In genomic region chr5:116557669-116558271, GRCh38 we compare ENCODE assay signal across 8 cellular contexts. TPM values are rescaled to one million over a fixed set of nuclear protein-coding genes. Genes with fewer than 3 reads are reported as not detected.
A peak's percentile ranks its signal among the peaks of the same experiment; 100 is the strongest.
DNase-seq lines count a peak whose midpoint lies in the region; ATAC-seq and TF ChIP-seq lines count a peak whose summit lies in the region.

No MANE protein-coding gene starts in this region.

- no peak overlapping the region for H2AK9ac ChIP-seq in IMR-90 (replicated peaks; ENCODE audit: low read depth, low read length, poor library complexity)

- no peak overlapping the region for H3K14ac ChIP-seq in IMR-90 (replicated peaks; ENCODE audit: low read depth, low read length)

- H3K9me1 ChIP-seq in IMR-90 (ENCODE audit: insufficient read depth, low read length), result no peaks in the 10 kb centered on the region

- H3K4me2 ChIP-seq in IMR-90 (ENCODE audit: low read depth, low read length), result no peak overlapping the region

- no peak overlapping the region for H2AK5ac ChIP-seq in IMR-90 (ENCODE audit: low read depth, low read length)

- no peak overlapping the region for H3K56ac ChIP-seq in IMR-90 (ENCODE audit: extremely low read depth, insufficient read depth, low read length)

- H2BK120ac ChIP-seq in IMR-90 (ENCODE audit: low read depth, low read length), result no peak overlapping the region

- H2BK20ac ChIP-seq in IMR-90 (ENCODE audit: low read depth, low read length), result no peak overlapping the region

- no peaks in the 10 kb centered on the region for H4K20me1 ChIP-seq in IMR-90 (ENCODE audit: insufficient read depth, low read length)

- peak; percentile 58 for TF ChIP-seq CTCF in GM12874 (IDR thresholded peaks at IDR 0.05; ENCODE audit: insufficient read depth, low read depth, low read length)
- TF ChIP-seq CTCF in IMR-90 (conservative IDR thresholded peaks at IDR 0.05; ENCODE audit: low read depth, low read length), result peak; percentile 45
- TF ChIP-seq CTCF in brain microvascular endothelial cell (IDR thresholded peaks at IDR 0.05; ENCODE audit: low read depth, low read length, missing control alignments), result peak; percentile 71

- TF ChIP-seq POLR2A in IMR-90 (IDR thresholded peaks at IDR 0.05; ENCODE audit: low read depth, low read length), result no peak

- CTCF ChIA-PET in IMR-90 (lab: Yijun Ruan, JAX), result interaction anchor here (0.8 to 1.2 kb wide), 3 partner anchors 22 to 420 kb away, joined by 3 read pairs; no protein-coding TSS in a partner anchor

- H3K4me3 ChIP-seq in IMR-90 (ENCODE audit: insufficient read depth, low read depth, low read length) (no peak overlapping the region), brain microvascular endothelial cell (ENCODE audit: low read depth, low read length) (no peak overlapping the region)

- H2BK5ac ChIP-seq in IMR-90 (ENCODE audit: low read depth, low read length, poor library complexity, severe bottlenecking), result no peak overlapping the region

- dilution Hi-C loops in IMR-90 (cut with HindIII; ENCODE audit: low sequenced_read_pairs, unreplicated experiment), result no loop called here

- intact Hi-C loops in IMR-90 (cut with micrococcal nuclease), result loop anchor here (2.0 kb wide), 1 partner anchor 419 kb away; no protein-coding TSS in a partner anchor

- no peak overlapping the region for H4K91ac ChIP-seq in IMR-90 (ENCODE audit: insufficient read depth, low read depth, low read length)

- in situ Hi-C loops in IMR-90 (cut with MboI; ENCODE audit: low sequenced_read_pairs), result no loop called here
- in situ Hi-C loops in brain microvascular endothelial cell (cut with HindIII; ENCODE audit: low pct_ligation_motif_present, low sequenced_read_pairs), result no loop called here

- H3K4ac ChIP-seq in IMR-90 (ENCODE audit: low read depth, low read length), result no peak overlapping the region

- DNase-seq in IMR-90 (peak; percentile 8), brain microvascular endothelial cell (no peak), myocyte (ENCODE audit: low read depth) (peak; percentile 13), HK-2 (ENCODE audit: unreplicated experiment) (no peak)
- DNase-seq in effector CD4-positive, alpha-beta T cell, result no peak

- no peak overlapping the region for H4K5ac ChIP-seq in IMR-90 (ENCODE audit: low read depth, low read length)

- H3K79me1 ChIP-seq in IMR-90 (ENCODE audit: low read depth in 1 of 2, low read length in 2 of 2), result no peaks in the 10 kb centered on the region

- no peak overlapping the region for H2BK15ac ChIP-seq in IMR-90 (ENCODE audit: low read depth, low read length)

- no peak overlapping the region for H3K27ac ChIP-seq in IMR-90 (ENCODE audit: insufficient read depth, low read length)
- H3K27ac ChIP-seq in brain microvascular endothelial cell, result no peak overlapping the region

- H3K4me1 ChIP-seq in IMR-90 (ENCODE audit: control insufficient read depth, insufficient read depth, low read length), result no peaks in the 10 kb centered on the region

- no CpG with 5 or more reads among the region's 5 CpGs for WGBS in IMR-90 (ENCODE audit: extremely low coverage in 2 of 2, insufficient read length in 1 of 2), 2 experiments

- no peaks in the 10 kb centered on the region for H3K9me3 ChIP-seq in IMR-90 (ENCODE audit: control insufficient read depth, insufficient read depth, low read length)

- H2AFZ ChIP-seq in IMR-90 (replicated peaks; ENCODE audit: low read length, poor library complexity), result no peak overlapping the region

- H3K36me3 ChIP-seq in IMR-90 (ENCODE audit: control insufficient read depth, insufficient read depth, low read length), result no peaks in the 10 kb centered on the region
- H3K36me3 ChIP-seq in brain microvascular endothelial cell (replicated peaks), result no peaks in the 10 kb centered on the region

- POLR2A ChIA-PET in IMR-90 (lab: Charles Lee; ENCODE audit: unreplicated experiment), result no interaction called here

- no TSS peak for BruUV-seq in IMR-90 (replicated peaks; lab: Mats Ljungman, UMichigan)

- no peak overlapping the region for H4K8ac ChIP-seq in IMR-90 (ENCODE audit: low read depth in 2 of 2, low read length in 2 of 2)

- no peak overlapping the region for H3K18ac ChIP-seq in IMR-90 (ENCODE audit: low read depth, low read length)

- ATAC-seq in IMR-90 (ENCODE audit: low read depth) (peak; percentile 54; the same call in 1 of the 2 replicates), HG03108 (IDR thresholded peaks at IDR 0.05; ENCODE audit: unreplicated experiment) (no peak), HG03342 (IDR thresholded peaks at IDR 0.05; ENCODE audit: unreplicated experiment) (no peak)

- H3K9ac ChIP-seq in IMR-90 (ENCODE audit: low read depth, low read length), result no peak overlapping the region

- no peak overlapping the region for H3K23ac ChIP-seq in IMR-90 (ENCODE audit: low read depth, low read length)

- TF ChIP-seq RAD21 in IMR-90 (IDR thresholded peaks at IDR 0.05; ENCODE audit: low read length), result peak; percentile 30; the same call in 1 of the 2 replicates

- no peaks in the 10 kb centered on the region for H3K27me3 ChIP-seq in IMR-90 (ENCODE audit: control insufficient read depth, insufficient read depth, low read length)
- H3K27me3 ChIP-seq in brain microvascular endothelial cell (replicated peaks), result no peaks in the 10 kb centered on the region

TF ChIP-seq in IMR-90, 13 proteins besides CTCF, POLR2A, EP300 and RAD21:
- TF ChIP-seq RFX5 (IDR thresholded peaks at IDR 0.05; ENCODE audit: low read depth, low read length), result no peak
- TF ChIP-seq CHD1 (IDR thresholded peaks at IDR 0.05; ENCODE audit: low read depth, low read length), result no peak
- TF ChIP-seq SMC3 (IDR thresholded peaks at IDR 0.05; ENCODE audit: low read depth, low read length), result peak; percentile 53

RNA-seq across cellular contexts. Expression of gene SEMA6A, which starts 16.9 kb away (rescaled TPM):
- total RNA-seq in IMR-90 (2012; rRNA removed), result 0.28 and 0.36 TPM in 2 replicates
- 0.27 and 0.50 TPM in 2 replicates for polyA plus RNA-seq in IMR-90 (2012; rRNA removed)
- polyA plus RNA-seq in IMR-90 (2012; cell fraction: cytosol; rRNA removed), result 0.08 and 0.15 TPM in 2 replicates
- polyA plus RNA-seq in IMR-90 (2012; cell fraction: nucleus; rRNA removed; ENCODE audit: low replicate concordance), result 0.62 and 0.85 TPM in 2 replicates
- 0.27 and 0.99 TPM in 2 replicates for total RNA-seq in myocyte
- polyA plus RNA-seq in myocyte (2012), result 1.9 TPM

Comparison
In these comparisons a context has a peak if more than half of its experiments do, and no peak if none do; other contexts are left out.
1. DNase-seq: peak in IMR-90 (single experiment) and myocyte (single experiment); none in brain microvascular endothelial cell (single experiment), effector CD4-positive, alpha-beta T cell (single experiment) and HK-2 (single experiment).
2. Peak in every context shown above with its lines, with median percentiles within 50 percentile points of each other: CTCF ChIP-seq.